In the genomic region with DNA sequence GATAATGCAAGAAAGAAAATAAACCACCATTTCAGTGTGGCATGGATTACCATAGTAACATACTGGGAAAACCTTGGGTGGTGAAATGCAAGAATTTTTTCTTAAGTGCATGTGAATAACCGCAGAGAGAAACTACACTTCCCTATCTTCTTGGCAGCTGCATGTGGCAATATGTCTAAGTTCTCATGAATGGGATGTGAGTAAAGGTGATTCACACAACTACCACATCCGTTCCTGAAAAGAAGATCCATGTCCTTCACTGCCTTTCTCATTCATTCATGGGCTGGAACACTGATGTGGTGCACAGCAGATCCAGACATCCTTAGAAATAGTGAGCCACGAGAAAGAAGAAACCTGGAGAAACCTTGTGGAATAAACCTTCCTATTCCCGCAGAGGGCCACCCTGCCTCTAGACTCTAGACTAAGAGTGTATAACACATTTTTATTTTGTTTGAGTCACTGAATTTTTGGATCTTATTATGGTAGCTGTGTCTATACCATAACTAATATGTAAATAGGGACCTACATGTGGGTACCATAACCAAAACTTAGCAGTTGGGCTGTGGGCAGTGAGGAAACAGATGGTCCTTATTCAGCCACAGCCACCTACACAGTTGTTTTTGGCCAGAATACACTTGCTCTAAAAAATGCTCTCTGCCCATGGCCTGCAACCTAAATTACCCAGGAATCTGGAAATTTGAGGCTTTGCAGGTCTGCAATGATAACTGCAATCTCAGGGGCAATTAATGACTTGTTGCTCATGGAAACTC, we compare ENCODE assay signal across 8 cellular contexts.
DNase-seq lines count a peak whose midpoint lies in the region; ATAC-seq and TF ChIP-seq lines count a peak whose summit lies in the region.

No MANE protein-coding gene starts in this region.

- H3K27ac ChIP-seq in substantia nigra (ENCODE audit: low read depth, low read length, poor library complexity, severe bottlenecking) (no peak overlapping the region), gastrocnemius medialis (no peak overlapping the region)

- no peak for TF ChIP-seq POLR2A in gastrocnemius medialis (IDR thresholded peaks at IDR 0.05)

- no peak overlapping the region for H3K4me3 ChIP-seq in gastrocnemius medialis

- H3K9me3 ChIP-seq in gastrocnemius medialis = no peaks in the 10 kb centered on the region

- TF ChIP-seq CTCF in gastrocnemius medialis (IDR thresholded peaks at IDR 0.05 in 4 of 5, conservative IDR thresholded peaks at IDR 0.05 in 1 of 5) = no peak
- no peak for TF ChIP-seq CTCF in omental fat pad (IDR thresholded peaks at IDR 0.05)

- H3K36me3 ChIP-seq in gastrocnemius medialis = no peaks in the 10 kb centered on the region

- ATAC-seq in HG03039 (IDR thresholded peaks at IDR 0.05; ENCODE audit: unreplicated experiment) (peak; percentile 57), gastrocnemius medialis (no peak), omental fat pad (ENCODE audit: low FRiP score) (no peak), GM19455 (IDR thresholded peaks at IDR 0.05; ENCODE audit: unreplicated experiment) (no peak)

- intact Hi-C loops in gastrocnemius medialis (cut with DNase I; ENCODE audit: low total_unique reads) = no loop called here

- H3K27me3 ChIP-seq in gastrocnemius medialis = no peaks in the 10 kb centered on the region

- in situ Hi-C loops in G401 (cut with HindIII; ENCODE audit: low sequenced_read_pairs) (no loop called here), gastrocnemius medialis (cut with MboI; ENCODE audit: low sequenced_read_pairs in 4 of 4) (no loop called here)

- DNase-seq in G401 (ENCODE audit: low spot score) = peak; percentile 36
- DNase-seq in RPMI8226 = peak; percentile 11
- peak; percentile 44 for DNase-seq in glomerular endothelial cell (ENCODE audit: extremely low read depth, low read depth, low spot score)
- no peak for DNase-seq in substantia nigra (lab: John Stamatoyannopoulos, UW)
- no peak for DNase-seq in gastrocnemius medialis
- DNase-seq in omental fat pad (ENCODE audit: low spot score) = no peak

- no peaks in the 10 kb centered on the region for H3K4me1 ChIP-seq in gastrocnemius medialis

Comparison
In these comparisons a context has a peak if more than half of its experiments do, and no peak if none do; other contexts are left out.
1. DNase-seq: peak in G401 (single experiment), RPMI8226 (single experiment) and glomerular endothelial cell (single experiment); none in substantia nigra (0 of 49), gastrocnemius medialis (0 of 2) and omental fat pad (single experiment).